In the genomic region with DNA sequence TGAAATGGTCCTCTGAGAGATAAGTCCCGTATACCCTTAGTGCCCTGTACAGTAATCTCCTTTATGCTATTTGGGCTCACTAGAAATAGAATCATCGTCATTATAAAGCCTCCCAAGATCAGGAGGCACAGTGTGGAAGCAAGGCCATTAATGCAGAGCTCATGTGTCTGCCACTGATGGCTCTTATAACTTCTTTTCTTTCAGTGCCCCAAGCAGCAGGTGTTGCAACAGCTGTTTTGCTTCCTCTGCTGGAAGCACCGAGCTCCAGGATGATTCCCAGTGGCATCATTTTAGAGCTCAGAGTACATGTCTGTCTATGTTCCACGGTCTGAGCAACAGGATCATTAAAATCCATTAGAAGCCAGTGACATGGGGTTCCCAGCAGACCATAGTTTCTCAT, we compare ENCODE assay signal across 28 cellular contexts.
A peak's percentile ranks its signal among the peaks of the same experiment; 100 is the strongest.
DNase-seq lines count a peak whose midpoint lies in the region; TF ChIP-seq lines count a peak whose summit lies in the region.
"Had no signal": no experiment of that assay in that cellular context is flagged by ENCODE, and none has a peak within 500 bp of the region (broad histone marks: within the 10 kb centered on the region; RNA-seq: fewer than 3 reads in every experiment).

No MANE protein-coding gene starts in this region.

- H3K27ac Mint-ChIP-seq in nephron: peak overlapping the region; percentile 47 to 69 (median 65)
- H3K27ac Mint-ChIP-seq: activated CD8-positive, alpha-beta T cell treated with anti-CD3 and anti-CD28 coated beads for 36 hours; activated naive CD4-positive, alpha-beta T cell treated with anti-CD3 and anti-CD28 coated beads, Interleukin-2, amount 10 ng/mL, durations not matched to agents 7 days and 5 days; activated T-helper 17 cell treated with anti-CD3 and anti-CD28 coated beads, Interleukin-2, amount 50 U/mL, for 72 hours; dendritic cell treated with granulocyte-macrophage colony-stimulating factor and Interleukin-4, amounts not matched to agents 40 ng/mL and 50 ng/mL, for 4 days; IgD-negative memory B cell; stimulated activated naive CD8-positive, alpha-beta T cell treated with anti-CD3 and anti-CD28 coated beads, Interleukin-15, Interleukin-2, amounts not matched to agents 100 ng/mL and 50 ng/mL, for 24 hours had no signal

- in situ Hi-C loops in KBM-7 (cut with MboI; ENCODE audit: low pct_unique_long_range_greater_than_20kb, low sequenced_read_pairs): no loop called here

- H3K27me3 Mint-ChIP-seq in nephron (ENCODE audit: low read depth): no peaks in the 10 kb centered on the region
- H3K27me3 Mint-ChIP-seq: activated CD8-positive, alpha-beta T cell treated with anti-CD3 and anti-CD28 coated beads for 36 hours; activated naive CD4-positive, alpha-beta T cell treated with anti-CD3 and anti-CD28 coated beads, Interleukin-2, amount 10 ng/mL, durations not matched to agents 7 days and 5 days; activated T-helper 17 cell treated with anti-CD3 and anti-CD28 coated beads, Interleukin-2, amount 50 U/mL, for 72 hours; central memory CD8-positive, alpha-beta T cell; dendritic cell treated with granulocyte-macrophage colony-stimulating factor and Interleukin-4, amounts not matched to agents 40 ng/mL and 50 ng/mL, for 4 days; IgD-negative memory B cell; stimulated activated naive CD8-positive, alpha-beta T cell treated with anti-CD3 and anti-CD28 coated beads, Interleukin-15, Interleukin-2, amounts not matched to agents 100 ng/mL and 50 ng/mL, for 24 hours had no signal

- peaks cover 24% of the 10 kb centered on the region for H3K4me1 Mint-ChIP-seq in nephron
- H3K4me1 Mint-ChIP-seq: activated naive CD4-positive, alpha-beta T cell treated with anti-CD3 and anti-CD28 coated beads, Interleukin-2, amount 10 ng/mL, durations not matched to agents 7 days and 5 days; activated T-helper 17 cell treated with anti-CD3 and anti-CD28 coated beads, Interleukin-2, amount 50 U/mL, for 72 hours; central memory CD8-positive, alpha-beta T cell; IgD-negative memory B cell had no signal

- DNase-seq in NCI-H345 (lab: John Stamatoyannopoulos, UW) (peak; percentile 26), NCI-H345 treated with DMSO at 0.1 percent for 48 hours (lab: John Stamatoyannopoulos, UW; ENCODE audit: unreplicated experiment) (no peak), NCI-H1694 treated with DMSO at 0.1 percent for 48 hours (lab: John Stamatoyannopoulos, UW) (peak; percentile 19), NCI-H524 (lab: John Stamatoyannopoulos, UW) (peak; percentile 91 to 97), dermis blood vessel endothelial cell (no peak), hepatic stellate cell (ENCODE audit: low spot score) (no peak), KBM-7 (no peak)
- DNase-seq: activated CD4-positive, alpha-beta T cell treated with anti-CD3 and anti-CD28 coated beads for 1 hour; activated CD8-positive, alpha-beta memory T cell treated with anti-CD3 and anti-CD28 coated beads, Interleukin-2, amount 50 U/mL, for 48 hours; activated CD8-positive, alpha-beta T cell treated with anti-CD3 and anti-CD28 coated beads for 36 hours; activated naive CD4-positive, alpha-beta T cell treated with anti-CD3 and anti-CD28 coated beads, Interleukin-2, amount 10 ng/mL, durations not matched to agents 7 days and 5 days; adrenal gland; Calu3; foreskin fibroblast; GOT3; heart left ventricle; kidney; NCI-H2029 treated with DMSO at 0.1 percent for 48 hours; NCI-H774; OCI-M1; stimulated activated CD8-positive, alpha-beta memory T cell treated with anti-CD3 and anti-CD28 coated beads, Interleukin-4, amount 100 ng/mL, for 48 hours; T-helper 2 cell had no signal

- TF ChIP-seq CTCF in nephron (IDR thresholded peaks at IDR 0.05; ENCODE audit: unreplicated experiment in 3 of 3): no peak

- peaks cover 6% of the 10 kb centered on the region for H3K9me3 Mint-ChIP-seq in nephron

- no peaks in the 10 kb centered on the region for H3K36me3 Mint-ChIP-seq in nephron (ENCODE audit: low read depth)
- H3K36me3 Mint-ChIP-seq: activated naive CD4-positive, alpha-beta T cell treated with anti-CD3 and anti-CD28 coated beads, Interleukin-2, amount 10 ng/mL, durations not matched to agents 7 days and 5 days; IgD-negative memory B cell had no signal

- no peak overlapping the region for H3K4me3 Mint-ChIP-seq in nephron
- H3K4me3 Mint-ChIP-seq: activated CD8-positive, alpha-beta T cell treated with anti-CD3 and anti-CD28 coated beads for 36 hours; activated naive CD4-positive, alpha-beta T cell treated with anti-CD3 and anti-CD28 coated beads, Interleukin-2, amount 10 ng/mL, durations not matched to agents 7 days and 5 days; activated T-helper 17 cell treated with anti-CD3 and anti-CD28 coated beads, Interleukin-2, amount 50 U/mL, for 72 hours; central memory CD8-positive, alpha-beta T cell; dendritic cell treated with granulocyte-macrophage colony-stimulating factor and Interleukin-4, amounts not matched to agents 40 ng/mL and 50 ng/mL, for 4 days; IgD-negative memory B cell; stimulated activated naive CD8-positive, alpha-beta T cell treated with anti-CD3 and anti-CD28 coated beads, Interleukin-15, Interleukin-2, amounts not matched to agents 100 ng/mL and 50 ng/mL, for 24 hours had no signal

Comparison
In these comparisons a context has a peak if more than half of its experiments do, and no peak if none do; other contexts are left out.
1. DNase-seq: peak in NCI-H345 (single experiment), NCI-H1694 treated with DMSO at 0.1 percent for 48 hours (single experiment) and NCI-H524 (2 of 2); none in NCI-H345 treated with DMSO at 0.1 percent for 48 hours (single experiment), dermis blood vessel endothelial cell (single experiment), hepatic stellate cell (single experiment) and KBM-7 (single experiment).